ENCODE assay signal across 14 cellular contexts in genomic region chr16:18958621-18959578, GRCh38. TPM values are rescaled to one million over a fixed set of nuclear protein-coding genes. Genes with fewer than 3 reads are reported as not detected.
A peak's percentile ranks its signal among the peaks of the same experiment; 100 is the strongest.
DNase-seq lines count a peak whose midpoint lies in the region; ATAC-seq and TF ChIP-seq lines count a peak whose summit lies in the region.
"Had no signal": no experiment of that assay in that cellular context is flagged by ENCODE, and none has a peak within 500 bp of the region (broad histone marks: within the 10 kb centered on the region; RNA-seq: fewer than 3 reads in every experiment).

No MANE protein-coding gene starts in this region.

- no peak for ATAC-seq in PC-3
- ATAC-seq: T-helper 17 cell had no signal

- H3K9me2 ChIP-seq in PC-3 (replicated peaks; ENCODE audit: low read length): no peaks in the 10 kb centered on the region

- H3K9me3 ChIP-seq in WERI-Rb-1 (ENCODE audit: severe bottlenecking) (no peaks in the 10 kb centered on the region), left ventricle myocardium inferior (replicated peaks) (no peaks in the 10 kb centered on the region), PC-3 (ENCODE audit: low read length) (no peaks in the 10 kb centered on the region)
- H3K9me3 ChIP-seq: tibial nerve had no signal

- H4K20me1 ChIP-seq in PC-3 (ENCODE audit: low read length): no peaks in the 10 kb centered on the region

- DNase-seq in HT1080 (ENCODE audit: low read depth) (peak; percentile 36), WERI-Rb-1 (peak; percentile 44), left ventricle myocardium inferior (no peak), retinal pigment epithelial cell (ENCODE audit: low read depth) (peak; percentile 44), germinal center (ENCODE audit: low spot score) (no peak), PC-3 (no peak), midbrain (lab: John Stamatoyannopoulos, UW) (no peak), kidney glomerular epithelial cell (lab: John Stamatoyannopoulos, UW) (no peak)
- DNase-seq: activated CD4-positive, alpha-beta memory T cell treated with anti-CD3 and anti-CD28 coated beads, Interleukin-2, amount 10 ng/mL, durations not matched to agents 7 days and 5 days; activated naive CD4-positive, alpha-beta T cell treated with anti-CD3 and anti-CD28 coated beads, Interleukin-2, amount 10 ng/mL, durations not matched to agents 7 days and 5 days; cortex of kidney; NCI-H2029 treated with DMSO at 0.1 percent for 48 hours; T-helper 17 cell had no signal

- no peak overlapping the region for H3K9ac ChIP-seq in PC-3 (ENCODE audit: low read length)

- TF ChIP-seq CTCF in WERI-Rb-1 (IDR thresholded peaks at IDR 0.05; ENCODE audit: low read depth, low read length): no peak
- TF ChIP-seq CTCF in left ventricle myocardium inferior (IDR thresholded peaks at IDR 0.05; ENCODE audit: borderline replicate concordance): no peak
- no peak for TF ChIP-seq CTCF in retinal pigment epithelial cell (conservative IDR thresholded peaks at IDR 0.05; ENCODE audit: low read depth, low read length)
- TF ChIP-seq CTCF in PC-3 (conservative IDR thresholded peaks at IDR 0.05; ENCODE audit: low read depth, low read length): no peak

- H3K4me1 ChIP-seq in left ventricle myocardium inferior: peaks cover 24% of the 10 kb centered on the region
- no peaks in the 10 kb centered on the region for H3K4me1 ChIP-seq in PC-3 (ENCODE audit: insufficient read depth, low read length)
- H3K4me1 ChIP-seq: tibial nerve had no signal

- CTCF ChIA-PET in PC-3 (lab: Charles Lee): no interaction called here

- H3K27me3 ChIP-seq in WERI-Rb-1 (ENCODE audit: insufficient read depth, low read depth, severe bottlenecking): no peaks in the 10 kb centered on the region
- no peaks in the 10 kb centered on the region for H3K27me3 ChIP-seq in left ventricle myocardium inferior (ENCODE audit: low read depth)
- H3K27me3 ChIP-seq in PC-3 (ENCODE audit: low read length): no peaks in the 10 kb centered on the region
- H3K27me3 ChIP-seq: tibial nerve had no signal

- H3K27ac ChIP-seq in WERI-Rb-1 (peak overlapping the region; percentile 80), left ventricle myocardium inferior (replicated peaks) (peak overlapping the region; percentile 80), PC-3 (ENCODE audit: low read length) (no peak overlapping the region)

- intact Hi-C loops in left ventricle myocardium inferior (cut with micrococcal nuclease): no loop called here
- intact Hi-C loops in PC-3 (cut with micrococcal nuclease): no loop called here

- no peak overlapping the region for H3K4me2 ChIP-seq in PC-3 (ENCODE audit: low read length)

- H3K36me3 ChIP-seq in WERI-Rb-1 (no peaks in the 10 kb centered on the region), left ventricle myocardium inferior (no peaks in the 10 kb centered on the region), PC-3 (ENCODE audit: low read depth, low read length) (no peaks in the 10 kb centered on the region)
- H3K36me3 ChIP-seq: tibial nerve had no signal

- POLR2A ChIA-PET in PC-3 (lab: Charles Lee; ENCODE audit: unreplicated experiment): no interaction called here

- H3K79me2 ChIP-seq in PC-3 (ENCODE audit: low read length): no peaks in the 10 kb centered on the region

- no peak overlapping the region for H2AFZ ChIP-seq in PC-3 (ENCODE audit: low read length)

- H3F3A ChIP-seq in PC-3 (ENCODE audit: low read length, unreplicated experiment): no peaks in the 10 kb centered on the region

- H3K4me3 ChIP-seq in WERI-Rb-1 (ENCODE audit: low read depth, low read length): no peak overlapping the region
- H3K4me3 ChIP-seq in left ventricle myocardium inferior: no peak overlapping the region
- no peak overlapping the region for H3K4me3 ChIP-seq in retinal pigment epithelial cell (ENCODE audit: low read length)
- H3K4me3 ChIP-seq in PC-3 (ENCODE audit: low read length): no peak overlapping the region
- H3K4me3 ChIP-seq: tibial nerve had no signal

- BruUV-seq in PC-3 (replicated peaks; lab: Mats Ljungman, UMichigan): no TSS peak

RNA-seq across cellular contexts. Expression of gene TMC7, which starts 24.8 kb away (rescaled TPM):
- 12.5 TPM in 2 replicates for total RNA-seq in HT1080 (2014; rRNA removed; shearing (Covaris generic))
- polyA plus RNA-seq in HT1080 (2015; cell fraction: cytosol; rRNA removed): 14.0 and 15.7 TPM in 2 replicates
- 34.4 and 36.3 TPM in 2 replicates for polyA plus RNA-seq in HT1080 (2015; cell fraction: nucleus; rRNA removed)
- total RNA-seq in left ventricle myocardium inferior (0.69 TPM), PC-3 (2014; rRNA removed) (5.3 and 6.9 TPM in 2 replicates)
- total RNA-seq: activated CD4-positive, alpha-beta memory T cell treated with anti-CD3 and anti-CD28 coated beads, Interleukin-2, amount 10 ng/mL, durations not matched to agents 7 days and 5 days; T-helper 17 cell had no signal

RNA-seq across cellular contexts. Expression of gene SMG1, which starts 32.7 kb away (rescaled TPM):
- 17.4 and 17.7 TPM in 2 replicates for total RNA-seq in HT1080 (2014; rRNA removed; shearing (Covaris generic))
- 10.3 and 15.8 TPM in 2 replicates for polyA plus RNA-seq in HT1080 (2015; cell fraction: cytosol; rRNA removed)
- 48.2 and 50.5 TPM in 2 replicates for polyA plus RNA-seq in HT1080 (2015; cell fraction: nucleus; rRNA removed)
- total RNA-seq in left ventricle myocardium inferior (41.2 TPM), PC-3 (2014; rRNA removed) (37.6 and 44.2 TPM in 2 replicates)

Comparison
In these comparisons a context has a peak if more than half of its experiments do, and no peak if none do; other contexts are left out.
1. DNase-seq: peak in HT1080 (single experiment), WERI-Rb-1 (single experiment) and retinal pigment epithelial cell (single experiment); none in left ventricle myocardium inferior (single experiment), germinal center (single experiment), PC-3 (single experiment), midbrain (single experiment) and kidney glomerular epithelial cell (single experiment).